In the genomic region with DNA sequence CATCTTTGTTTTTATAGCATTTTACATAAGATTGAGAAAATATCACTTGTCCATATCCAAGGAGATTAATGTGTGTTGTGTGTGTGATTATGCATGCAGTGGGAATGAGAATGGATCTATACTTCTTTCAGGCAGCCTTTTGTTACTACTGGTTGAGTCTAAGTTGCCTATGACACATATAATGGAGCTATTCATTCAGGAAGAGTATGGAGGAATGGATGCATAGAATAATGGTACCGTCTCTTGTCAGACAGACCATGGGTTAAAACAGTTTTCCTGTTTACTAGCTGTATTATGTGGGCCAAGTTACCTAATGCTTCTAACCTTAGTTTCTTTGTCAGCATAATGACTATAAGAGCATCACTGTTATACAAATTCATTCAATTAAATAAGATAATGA, we compare ENCODE assay signal across 8 cellular contexts.
"Had no signal": no experiment of that assay in that cellular context is flagged by ENCODE, and none has a peak within 500 bp of the region (broad histone marks: within the 10 kb centered on the region; RNA-seq: fewer than 3 reads in every experiment).

No MANE protein-coding gene starts in this region.

- H3K4me1 ChIP-seq: HAP-1 had no signal

- H3K27me3 Mint-ChIP-seq: IgD-negative memory B cell had no signal

- H3K4me3 ChIP-seq: GM23248, HAP-1 had no signal

- H3K27ac Mint-ChIP-seq: HFFc6, IgD-negative memory B cell had no signal

- H3K4me3 Mint-ChIP-seq: HFFc6 had no signal

- H3K9ac ChIP-seq: GM23248 had no signal

- ATAC-seq: HCT116 had no signal

- H3K36me3 ChIP-seq: HAP-1 had no signal

- DNase-seq: H7, HFFc6, KBM-7 had no signal

- H2AFZ ChIP-seq: GM23248 had no signal

- H3K9me3 ChIP-seq: HAP-1 had no signal

- FAIRE-seq: HTR-8/SVneo had no signal

- H3K27ac ChIP-seq: GM23248 had no signal
